Comparison of ENCODE assay signal across 1 cellular context in the genomic region with DNA sequence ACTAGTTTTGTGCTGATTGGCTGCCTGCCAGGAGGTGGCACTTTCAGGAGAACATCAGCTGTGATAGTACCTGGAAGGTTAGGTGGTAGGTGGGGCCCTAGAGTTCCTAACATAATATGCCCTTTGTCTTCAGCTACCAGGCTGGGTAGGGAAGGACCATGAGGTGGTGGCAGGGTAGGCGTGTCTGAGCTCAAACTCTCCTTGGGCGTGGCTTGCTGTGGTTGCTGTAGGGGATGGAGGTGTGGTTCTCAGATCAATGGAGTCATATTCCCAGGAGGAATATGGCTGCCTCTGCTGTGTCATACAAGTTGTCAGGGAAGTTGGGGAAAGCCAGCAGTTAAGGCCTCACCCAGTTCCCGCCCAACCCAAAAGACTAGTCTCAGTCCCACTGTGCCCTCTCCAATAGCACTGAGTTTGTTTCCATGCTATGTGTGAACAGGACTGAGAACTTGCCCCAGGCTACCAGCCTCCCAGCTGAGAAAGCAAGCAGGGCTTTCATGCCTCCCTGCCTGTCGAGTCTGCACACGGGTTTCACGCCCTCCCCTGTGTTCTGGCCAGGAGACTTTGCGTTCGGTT.
TF ChIP-seq lines count a peak whose summit lies in the region.

No MANE protein-coding gene starts in this region.

TF ChIP-seq in HepG2, 621 proteins besides CTCF, POLR2A, EP300 and RAD21 (continued from another document):
- TF ChIP-seq, protein P1, sequence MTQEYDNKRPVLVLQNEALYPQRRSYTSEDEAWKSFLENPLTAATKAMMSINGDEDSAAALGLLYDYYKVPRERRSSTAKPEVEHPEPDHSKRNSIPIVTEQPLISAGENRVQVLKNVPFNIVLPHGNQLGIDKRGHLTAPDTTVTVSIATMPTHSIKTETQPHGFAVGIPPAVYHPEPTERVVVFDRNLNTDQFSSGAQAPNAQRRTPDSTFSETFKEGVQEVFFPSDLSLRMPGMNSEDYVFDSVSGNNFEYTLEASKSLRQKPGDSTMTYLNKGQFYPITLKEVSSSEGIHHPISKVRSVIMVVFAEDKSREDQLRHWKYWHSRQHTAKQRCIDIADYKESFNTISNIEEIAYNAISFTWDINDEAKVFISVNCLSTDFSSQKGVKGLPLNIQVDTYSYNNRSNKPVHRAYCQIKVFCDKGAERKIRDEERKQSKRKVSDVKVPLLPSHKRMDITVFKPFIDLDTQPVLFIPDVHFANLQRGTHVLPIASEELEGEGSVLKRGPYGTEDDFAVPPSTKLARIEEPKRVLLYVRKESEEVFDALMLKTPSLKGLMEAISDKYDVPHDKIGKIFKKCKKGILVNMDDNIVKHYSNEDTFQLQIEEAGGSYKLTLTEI (CRISPR knock-in tag; conservative IDR thresholded peaks at IDR 0.05): no peak
- no peak for TF ChIP-seq MYC (CRISPR knock-in tag; IDR thresholded peaks at IDR 0.05; ENCODE audit: borderline replicate concordance)
- TF ChIP-seq ZNF720 (CRISPR knock-in tag; IDR thresholded peaks at IDR 0.05): no peak
- TF ChIP-seq TSC22D2 (CRISPR knock-in tag; IDR thresholded peaks at IDR 0.05; ENCODE audit: borderline replicate concordance): no peak
- no peak for TF ChIP-seq ZSCAN20 (CRISPR knock-in tag; IDR thresholded peaks at IDR 0.05; ENCODE audit: borderline replicate concordance)
- TF ChIP-seq ZNF569 (CRISPR knock-in tag; IDR thresholded peaks at IDR 0.05; ENCODE audit: borderline replicate concordance): no peak
- TF ChIP-seq, protein P2, sequence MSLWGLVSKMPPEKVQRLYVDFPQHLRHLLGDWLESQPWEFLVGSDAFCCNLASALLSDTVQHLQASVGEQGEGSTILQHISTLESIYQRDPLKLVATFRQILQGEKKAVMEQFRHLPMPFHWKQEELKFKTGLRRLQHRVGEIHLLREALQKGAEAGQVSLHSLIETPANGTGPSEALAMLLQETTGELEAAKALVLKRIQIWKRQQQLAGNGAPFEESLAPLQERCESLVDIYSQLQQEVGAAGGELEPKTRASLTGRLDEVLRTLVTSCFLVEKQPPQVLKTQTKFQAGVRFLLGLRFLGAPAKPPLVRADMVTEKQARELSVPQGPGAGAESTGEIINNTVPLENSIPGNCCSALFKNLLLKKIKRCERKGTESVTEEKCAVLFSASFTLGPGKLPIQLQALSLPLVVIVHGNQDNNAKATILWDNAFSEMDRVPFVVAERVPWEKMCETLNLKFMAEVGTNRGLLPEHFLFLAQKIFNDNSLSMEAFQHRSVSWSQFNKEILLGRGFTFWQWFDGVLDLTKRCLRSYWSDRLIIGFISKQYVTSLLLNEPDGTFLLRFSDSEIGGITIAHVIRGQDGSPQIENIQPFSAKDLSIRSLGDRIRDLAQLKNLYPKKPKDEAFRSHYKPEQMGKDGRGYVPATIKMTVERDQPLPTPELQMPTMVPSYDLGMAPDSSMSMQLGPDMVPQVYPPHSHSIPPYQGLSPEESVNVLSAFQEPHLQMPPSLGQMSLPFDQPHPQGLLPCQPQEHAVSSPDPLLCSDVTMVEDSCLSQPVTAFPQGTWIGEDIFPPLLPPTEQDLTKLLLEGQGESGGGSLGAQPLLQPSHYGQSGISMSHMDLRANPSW (CRISPR knock-in tag; IDR thresholded peaks at IDR 0.05; ENCODE audit: borderline replicate concordance): no peak
- TF ChIP-seq TEAD3 (CRISPR knock-in tag; optimal IDR thresholded peaks at IDR 0.05; ENCODE audit: borderline replicate concordance): no peak
- TF ChIP-seq, protein P3, sequence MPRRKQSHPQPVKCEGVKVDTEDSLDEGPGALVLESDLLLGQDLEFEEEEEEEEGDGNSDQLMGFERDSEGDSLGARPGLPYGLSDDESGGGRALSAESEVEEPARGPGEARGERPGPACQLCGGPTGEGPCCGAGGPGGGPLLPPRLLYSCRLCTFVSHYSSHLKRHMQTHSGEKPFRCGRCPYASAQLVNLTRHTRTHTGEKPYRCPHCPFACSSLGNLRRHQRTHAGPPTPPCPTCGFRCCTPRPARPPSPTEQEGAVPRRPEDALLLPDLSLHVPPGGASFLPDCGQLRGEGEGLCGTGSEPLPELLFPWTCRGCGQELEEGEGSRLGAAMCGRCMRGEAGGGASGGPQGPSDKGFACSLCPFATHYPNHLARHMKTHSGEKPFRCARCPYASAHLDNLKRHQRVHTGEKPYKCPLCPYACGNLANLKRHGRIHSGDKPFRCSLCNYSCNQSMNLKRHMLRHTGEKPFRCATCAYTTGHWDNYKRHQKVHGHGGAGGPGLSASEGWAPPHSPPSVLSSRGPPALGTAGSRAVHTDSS (CRISPR knock-in tag; conservative IDR thresholded peaks at IDR 0.05): no peak
- TF ChIP-seq ZKSCAN5 (CRISPR knock-in tag; IDR thresholded peaks at IDR 0.05): no peak
- TF ChIP-seq MED1 (CRISPR knock-in tag; IDR thresholded peaks at IDR 0.05): no peak
- no peak for TF ChIP-seq NCOA2 (CRISPR knock-in tag; IDR thresholded peaks at IDR 0.05)
